Comparison of ENCODE assay signal across 9 cellular contexts in genomic region chr9:7844283-7844682, GRCh38. TPM values are rescaled to one million over a fixed set of nuclear protein-coding genes. Genes with fewer than 3 reads are reported as not detected.
DNase-seq lines count a peak whose midpoint lies in the region; ATAC-seq, FAIRE-seq and TF ChIP-seq lines count a peak whose summit lies in the region.
"Had no signal": no experiment of that assay in that cellular context is flagged by ENCODE, and none has a peak within 500 bp of the region (broad histone marks: within the 10 kb centered on the region; RNA-seq: fewer than 3 reads in every experiment).

No MANE protein-coding gene starts in this region.

- 14% methylated on average over 3 of the region's 3 CpGs for whole genome bisulfite sequencing in right lobe of liver (ENCODE audit: insufficient coverage, low coverage, low lambda C conversion rate, missing lambda C conversion rate)

- H3K27me3 Mint-ChIP-seq in astrocyte (ENCODE audit: low read depth, unreplicated experiment) = peaks cover 2% of the 10 kb centered on the region
- H3K27me3 Mint-ChIP-seq in activated T-cell treated with anti-CD3 and anti-CD28 coated beads, Interleukin-2, amount 50 U/mL, for 4 hours (ENCODE audit: low read depth) = no peaks in the 10 kb centered on the region

- H2AFZ ChIP-seq in astrocyte (ENCODE audit: low read depth, low read length) = no peak overlapping the region

- DNase-seq in T47D (ENCODE audit: low read depth in 1 of 2, low spot score in 1 of 2) (peak; percentile 2 to 60), breast epithelium (ENCODE audit: low spot score in 2 of 2) (no peak), astrocyte (ENCODE audit: low read depth) (no peak), right lobe of liver (no peak), omental fat pad (ENCODE audit: low spot score) (no peak)
- DNase-seq in activated T-cell treated with anti-CD3 and anti-CD28 coated beads, Interleukin-2, amount 50 U/mL, for 4 hours = no peak
- no peak for DNase-seq in stimulated activated naive CD4-positive, alpha-beta T cell treated with Interleukin-2 at 50 U/mL for 16 hours (lab: John Stamatoyannopoulos, UW)

- H3K4me3 Mint-ChIP-seq in astrocyte (ENCODE audit: unreplicated experiment) = no peak overlapping the region
- H3K4me3 Mint-ChIP-seq in activated T-cell treated with anti-CD3 and anti-CD28 coated beads, Interleukin-2, amount 50 U/mL, for 4 hours = no peak overlapping the region

- TF ChIP-seq POLR2A in breast epithelium (IDR thresholded peaks at IDR 0.05) (no peak), right lobe of liver (IDR thresholded peaks at IDR 0.05) (no peak)

- no peaks in the 10 kb centered on the region for H3K36me3 ChIP-seq in breast epithelium
- no peaks in the 10 kb centered on the region for H3K36me3 ChIP-seq in astrocyte (ENCODE audit: insufficient read depth, low read length)
- H3K36me3 ChIP-seq in right lobe of liver = no peaks in the 10 kb centered on the region

- H3K9me3 ChIP-seq in breast epithelium (no peaks in the 10 kb centered on the region), astrocyte (ENCODE audit: insufficient read depth, low read depth, low read length) (no peaks in the 10 kb centered on the region), right lobe of liver (no peaks in the 10 kb centered on the region)

- H3K9me3 Mint-ChIP-seq in astrocyte (ENCODE audit: unreplicated experiment) = no peaks in the 10 kb centered on the region
- no peaks in the 10 kb centered on the region for H3K9me3 Mint-ChIP-seq in activated T-cell treated with anti-CD3 and anti-CD28 coated beads, Interleukin-2, amount 50 U/mL, for 4 hours

- no peaks in the 10 kb centered on the region for H3K36me3 Mint-ChIP-seq in astrocyte (ENCODE audit: low read depth, unreplicated experiment)
- no peaks in the 10 kb centered on the region for H3K36me3 Mint-ChIP-seq in activated T-cell treated with anti-CD3 and anti-CD28 coated beads, Interleukin-2, amount 50 U/mL, for 4 hours (ENCODE audit: insufficient read depth)

- intact Hi-C loops in breast epithelium (cut with DNase I; ENCODE audit: low total_unique reads) = loop anchor here (5.0 to 10.0 kb wide), 2 partner anchors 263 to 1441 kb away; no protein-coding TSS in a partner anchor
- intact Hi-C loops in right lobe of liver (cut with DNase I) = no loop called here

- H3K27ac Mint-ChIP-seq in astrocyte (ENCODE audit: unreplicated experiment) = no peak overlapping the region

- no peaks in the 10 kb centered on the region for H3K79me2 ChIP-seq in astrocyte (ENCODE audit: insufficient read depth, low read length)

- no peaks in the 10 kb centered on the region for H3K4me1 ChIP-seq in breast epithelium
- H3K4me1 ChIP-seq in astrocyte (ENCODE audit: insufficient read depth, low read length) = no peaks in the 10 kb centered on the region
- no peaks in the 10 kb centered on the region for H3K4me1 ChIP-seq in right lobe of liver

- H3K27me3 ChIP-seq in breast epithelium (no peaks in the 10 kb centered on the region), astrocyte (ENCODE audit: insufficient read depth, low read length) (no peaks in the 10 kb centered on the region), right lobe of liver (no peaks in the 10 kb centered on the region)

- H3K27ac ChIP-seq in breast epithelium (no peak overlapping the region), astrocyte (ENCODE audit: low read depth, low read length) (no peak overlapping the region), right lobe of liver (no peak overlapping the region)

- TF ChIP-seq CTCF in breast epithelium (IDR thresholded peaks at IDR 0.05) (peak in 1 of 3 donors; percentile 34), astrocyte (IDR thresholded peaks at IDR 0.05; ENCODE audit: insufficient read depth, low read depth, low read length) (peak; percentile 12), right lobe of liver (IDR thresholded peaks at IDR 0.05) (peak; percentile 4 to 37 (median 26)), omental fat pad (IDR thresholded peaks at IDR 0.05) (no peak)

- H3K9ac ChIP-seq in astrocyte (ENCODE audit: low read length) = no peak overlapping the region

- no peak for FAIRE-seq in astrocyte (lab: Jason Lieb, UNC)
- FAIRE-seq: G401.6 had no signal

- no peaks in the 10 kb centered on the region for H4K20me1 ChIP-seq in astrocyte (ENCODE audit: insufficient read depth, low read length)

- ATAC-seq in HG03342 (IDR thresholded peaks at IDR 0.05; ENCODE audit: unreplicated experiment) = peak; percentile 84
- ATAC-seq in right lobe of liver = peak; percentile 61 to 68 (median 66)
- ATAC-seq in activated T-cell treated with anti-CD3 and anti-CD28 coated beads, Interleukin-2, amount 50 U/mL, for 4 hours = no peak
- no peak for ATAC-seq in omental fat pad (ENCODE audit: low FRiP score)

- H3K4me1 Mint-ChIP-seq in astrocyte (ENCODE audit: low read depth, unreplicated experiment) = no peaks in the 10 kb centered on the region
- H3K4me1 Mint-ChIP-seq in activated T-cell treated with anti-CD3 and anti-CD28 coated beads, Interleukin-2, amount 50 U/mL, for 4 hours (ENCODE audit: low read depth) = peaks cover 1% of the 10 kb centered on the region

- H3K4me3 ChIP-seq in breast epithelium (no peak overlapping the region), astrocyte (ENCODE audit: insufficient read depth, low read depth, low read length) (no peak overlapping the region), right lobe of liver (no peak overlapping the region)

- H3K4me2 ChIP-seq in astrocyte (ENCODE audit: low read length) = no peak overlapping the region

- in situ Hi-C loops in T47D (cut with HindIII; ENCODE audit: low pct_unique_long_range_greater_than_20kb, low sequenced_read_pairs) = no loop called here

RNA-seq across cellular contexts. Expression of gene DMAC1, which starts 44.7 kb away (rescaled TPM):
- 10 to 100 TPM; 12.9 to 14.4 (median 13.3) TPM for total RNA-seq in breast epithelium
- 36.0 and 44.0 TPM in 2 replicates for total RNA-seq in astrocyte
- total RNA-seq in right lobe of liver = 10 to 100 TPM; 10.4 to 28.5 (median 23.1) TPM
- total RNA-seq in activated T-cell treated with anti-CD3 and anti-CD28 coated beads, Interleukin-2, amount 50 U/mL, for 4 hours = 10 to 100 TPM; 31.2 to 32.6 (median 31.2) TPM
- total RNA-seq in omental fat pad = 10 to 100 TPM in 3 of 4 donors, 1 to 10 TPM in 1; 8.5 to 24.1 (median 15.0) TPM

Comparison
In these comparisons a context has a peak if more than half of its experiments do, and no peak if none do; other contexts are left out.
1. DNase-seq: peak in T47D (2 of 2); none in breast epithelium (0 of 2), astrocyte (single experiment), right lobe of liver (0 of 3), activated T-cell treated with anti-CD3 and anti-CD28 coated beads, Interleukin-2, amount 50 U/mL, for 4 hours (single experiment), omental fat pad (single experiment) and stimulated activated naive CD4-positive, alpha-beta T cell treated with Interleukin-2 at 50 U/mL for 16 hours (single experiment).
2. CTCF ChIP-seq: peak in astrocyte (single experiment) and right lobe of liver (4 of 4); none in omental fat pad (0 of 3).
3. ATAC-seq: peak in HG03342 (single experiment) and right lobe of liver (4 of 4); none in activated T-cell treated with anti-CD3 and anti-CD28 coated beads, Interleukin-2, amount 50 U/mL, for 4 hours (0 of 2) and omental fat pad (single experiment).